ENCODE assay signal across 9 cellular contexts in the genomic region with DNA sequence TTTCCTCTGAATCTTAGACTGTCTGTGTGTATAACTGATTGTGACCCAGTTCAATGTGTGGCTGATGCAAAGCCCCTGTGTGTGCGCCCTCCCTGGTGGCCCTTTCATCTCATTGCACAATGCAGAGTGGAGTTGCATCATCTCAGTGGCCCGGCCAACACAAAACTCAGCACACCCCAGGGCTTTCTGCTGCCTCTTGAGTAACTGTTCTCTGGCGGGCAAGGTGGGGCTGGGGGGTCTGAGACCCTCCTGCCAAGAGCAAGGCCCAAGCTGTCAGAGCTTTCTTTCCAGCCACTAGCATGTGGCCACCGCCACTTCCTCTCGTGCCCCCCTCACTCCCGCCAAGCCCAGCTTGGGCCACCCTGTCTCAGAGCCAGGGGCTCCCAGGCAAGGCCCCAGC.
DNase-seq lines count a peak whose midpoint lies in the region; TF ChIP-seq lines count a peak whose summit lies in the region.
"Had no signal": no experiment of that assay in that cellular context is flagged by ENCODE, and none has a peak within 500 bp of the region (broad histone marks: within the 10 kb centered on the region; RNA-seq: fewer than 3 reads in every experiment).

No MANE protein-coding gene starts in this region.

- H3K36me3 ChIP-seq in sigmoid colon, result no peaks in the 10 kb centered on the region

- no peak overlapping the region for H3K27ac Mint-ChIP-seq in activated T-cell treated with anti-CD3 and anti-CD28 coated beads, Interleukin-2, amount 50 U/mL, for 24 hours

- no peak for TF ChIP-seq CTCF in fibroblast of pulmonary artery (IDR thresholded peaks at IDR 0.05; ENCODE audit: low read length, missing control alignments)
- no peak for TF ChIP-seq CTCF in sigmoid colon (IDR thresholded peaks at IDR 0.05)

- no peak overlapping the region for H3K4me3 Mint-ChIP-seq in activated T-cell treated with anti-CD3 and anti-CD28 coated beads, Interleukin-2, amount 50 U/mL, for 24 hours

- 60 to 64% methylated on average over 6 of the region's 6 CpGs for WGBS in sigmoid colon, 2 donors

- H3K27me3 ChIP-seq in sigmoid colon, result no peaks in the 10 kb centered on the region

- TF ChIP-seq EP300 in sigmoid colon (IDR thresholded peaks at IDR 0.05), result no peak

- H3K4me3 ChIP-seq in fibroblast of pulmonary artery (replicated peaks; ENCODE audit: low read depth, low read length) (no peak overlapping the region), sigmoid colon (no peak overlapping the region)

- no peaks in the 10 kb centered on the region for H3K9me3 ChIP-seq in sigmoid colon

- peak overlapping the region; percentile 29 to 55 (median 42) for H3K27ac ChIP-seq in sigmoid colon
- H3K27ac ChIP-seq: VCaP had no signal

- H3K9me3 Mint-ChIP-seq in activated T-cell treated with anti-CD3 and anti-CD28 coated beads, Interleukin-2, amount 50 U/mL, for 24 hours, result no peaks in the 10 kb centered on the region

- intact Hi-C loops in sigmoid colon (cut with DNase I), result loop anchor here (5.0 kb wide), 2 partner anchors 79 to 216 kb away; a partner anchor contains a TSS

- peaks cover 0 to 7% (median 3%) of the 10 kb centered on the region in 4 donors for H3K4me1 ChIP-seq in sigmoid colon

- DNase-seq in HCEC 1CT, result peak; percentile 41
- peak; percentile 81 for DNase-seq in fibroblast of pulmonary artery (ENCODE audit: low read depth)
- DNase-seq in sigmoid colon, result peak; percentile 92
- no peak for DNase-seq in NCI-H2171 treated with DMSO at 0.1 percent for 48 hours (lab: John Stamatoyannopoulos, UW)
- DNase-seq in DMS114 treated with DMSO at 0.1 percent for 48 hours (lab: John Stamatoyannopoulos, UW; ENCODE audit: unreplicated experiment), result no peak
- no peak for DNase-seq in midbrain (lab: John Stamatoyannopoulos, UW)
- DNase-seq in activated T-cell treated with anti-CD3 and anti-CD28 coated beads, Interleukin-2, amount 50 U/mL, for 24 hours, result no peak

- H3K36me3 Mint-ChIP-seq in activated T-cell treated with anti-CD3 and anti-CD28 coated beads, Interleukin-2, amount 50 U/mL, for 24 hours (ENCODE audit: low read depth), result no peaks in the 10 kb centered on the region

- peaks cover 30% of the 10 kb centered on the region for H3K27me3 Mint-ChIP-seq in activated T-cell treated with anti-CD3 and anti-CD28 coated beads, Interleukin-2, amount 50 U/mL, for 24 hours

- H3K4me1 Mint-ChIP-seq in activated T-cell treated with anti-CD3 and anti-CD28 coated beads, Interleukin-2, amount 50 U/mL, for 24 hours (ENCODE audit: low read depth), result no peaks in the 10 kb centered on the region

- TF ChIP-seq POLR2A in Raji (IDR thresholded peaks at IDR 0.05; ENCODE audit: insufficient read depth, low read depth, low read length) (0 out of 2 replicates have a peak, but pooled peaks have one; percentile 22), sigmoid colon (IDR thresholded peaks at IDR 0.05) (no peak)

Comparison
In these comparisons a context has a peak if more than half of its experiments do, and no peak if none do; other contexts are left out.
1. DNase-seq: peak in HCEC 1CT (single experiment), fibroblast of pulmonary artery (single experiment) and sigmoid colon (single experiment); none in NCI-H2171 treated with DMSO at 0.1 percent for 48 hours (single experiment), DMS114 treated with DMSO at 0.1 percent for 48 hours (single experiment), midbrain (single experiment) and activated T-cell treated with anti-CD3 and anti-CD28 coated beads, Interleukin-2, amount 50 U/mL, for 24 hours (single experiment).